In genomic region chr7:129225206-129225930, GRCh38 we compare ENCODE assay signal across 8 cellular contexts.
DNase-seq lines count a peak whose midpoint lies in the region; ATAC-seq lines count a peak whose summit lies in the region.

No MANE protein-coding gene starts in this region.

- no peaks in the 10 kb centered on the region for H3K27me3 Mint-ChIP-seq in memory B cell

- peak overlapping the region; percentile 92 for H3K4me3 Mint-ChIP-seq in memory B cell

- peak overlapping the region; percentile 84 for H3K27ac Mint-ChIP-seq in memory B cell

- DNase-seq in NOMO-1 (lab: John Stamatoyannopoulos, UW; ENCODE audit: unreplicated experiment in 2 of 2) (peak; percentile 9 to 11), NOMO-1 treated with DMSO at 0.1 percent for 48 hours (lab: John Stamatoyannopoulos, UW; ENCODE audit: unreplicated experiment) (no peak), NCI-H226 (peak; percentile 3), ecto neural progenitor cell (ENCODE audit: low spot score) (peak; percentile 82), memory B cell (ENCODE audit: low spot score in 2 of 2) (peak in 1 of 2 donors; percentile 52)
- DNase-seq in activated CD4-positive, alpha-beta T cell treated with anti-CD3 and anti-CD28 coated beads, Interleukin-2, amount 50 U/mL, for 4 hours: peak; percentile 41
- DNase-seq in stimulated activated CD8-positive, alpha-beta memory T cell treated with anti-CD3 and anti-CD28 coated beads, Interleukin-12 subunit alpha, Interleukin-12 subunit beta, amount 100 ng/mL, for 24 hours (ENCODE audit: extremely low read depth): peak; percentile 26

- ATAC-seq in HG02973 (IDR thresholded peaks at IDR 0.05; ENCODE audit: unreplicated experiment) (peak; percentile 32), memory B cell (ENCODE audit: low read depth) (peak; percentile 43)

- no peaks in the 10 kb centered on the region for H3K9me3 Mint-ChIP-seq in memory B cell

- no peaks in the 10 kb centered on the region for H3K36me3 Mint-ChIP-seq in memory B cell

- H3K4me1 Mint-ChIP-seq in memory B cell: peaks cover 33% of the 10 kb centered on the region
